ENCODE assay signal across 8 cellular contexts in genomic region chr5:100904259-100904822, GRCh38. TPM values are rescaled to one million over a fixed set of nuclear protein-coding genes. Genes with fewer than 3 reads are reported as not detected.
A peak's percentile ranks its signal among the peaks of the same experiment; 100 is the strongest.
DNase-seq lines count a peak whose midpoint lies in the region; ATAC-seq, FAIRE-seq and TF ChIP-seq lines count a peak whose summit lies in the region.

No MANE protein-coding gene starts in this region.

- peaks cover 73% of the 10 kb centered on the region for H3K27me3 ChIP-seq in GM23338 (ENCODE audit: insufficient read depth)

- peak overlapping the region; percentile 97 for H3K4me2 ChIP-seq in GM23338

- no peaks in the 10 kb centered on the region; the same call in 1 of the 2 replicates for H4K20me1 ChIP-seq in GM23338 (replicated peaks; ENCODE audit: insufficient read depth)

- no peaks in the 10 kb centered on the region for H3K9me3 ChIP-seq in kidney (ENCODE audit: control insufficient read depth in 1 of 2, low read length in 2 of 2)

- peaks cover 50% of the 10 kb centered on the region for H3K27me3 Mint-ChIP-seq in GM23338 (ENCODE audit: insufficient read depth, low read depth, poor library complexity)

- H3K9me3 Mint-ChIP-seq in GM23338, result no peaks in the 10 kb centered on the region

- ATAC-seq in GM23338, result peak; percentile 9

- DNase-seq in GM12864 (ENCODE audit: low read depth), result no peak
- DNase-seq in GM23338 (ENCODE audit: low spot score), result peak; percentile 39
- peak; percentile 72 for DNase-seq in NB4 (ENCODE audit: low read depth)
- peak in 3 of 4 experiments; percentile 0 to 16 (median 13) for DNase-seq in activated naive CD4-positive, alpha-beta T cell (lab: John Stamatoyannopoulos, UW)
- peak; percentile 37 for DNase-seq in kidney
- DNase-seq in stimulated activated naive CD4-positive, alpha-beta T cell treated with Interleukin-2 at 50 U/mL for 16 hours (lab: John Stamatoyannopoulos, UW), result peak; percentile 27
- no peak for DNase-seq in AG08395 (ENCODE audit: low spot score)
- no peak for DNase-seq in NCI-H1105 (lab: John Stamatoyannopoulos, UW)

- H3K27ac Mint-ChIP-seq in GM23338, result no peak overlapping the region

- intact Hi-C loops in kidney (cut with DNase I), result no loop called here

- FAIRE-seq in kidney (lab: Jason Lieb, UNC), result no peak

- peak overlapping the region; percentile 86 for H3K4me3 Mint-ChIP-seq in GM23338

- H3K4me1 ChIP-seq in GM23338 (ENCODE audit: insufficient read depth), result peaks cover 20% of the 10 kb centered on the region
- peaks cover 0 to 5% of the 10 kb centered on the region in 2 donors for H3K4me1 ChIP-seq in kidney (ENCODE audit: control insufficient read depth in 1 of 2, insufficient read depth in 1 of 2, low read depth in 1 of 2, low read length in 2 of 2)

- TF ChIP-seq POLR2A in NB4 (IDR thresholded peaks at IDR 0.05; ENCODE audit: extremely low read depth, insufficient read length), result peak; percentile 20

- no peaks in the 10 kb centered on the region for H3K36me3 ChIP-seq in GM23338 (ENCODE audit: insufficient read depth)
- no peaks in the 10 kb centered on the region for H3K36me3 ChIP-seq in kidney (ENCODE audit: control insufficient read depth in 1 of 2, insufficient read depth in 2 of 2, low read length in 2 of 2)

- H3K4me3 ChIP-seq in GM12864 (ENCODE audit: low read depth, low read length) (peak overlapping the region; percentile 88), GM23338 (peak overlapping the region; percentile 73), NB4 (ENCODE audit: low read depth, low read length) (peak overlapping the region; percentile 100), kidney (ENCODE audit: low read length in 2 of 2) (peak overlapping the region; percentile 52 to 71)

- H3K9me2 ChIP-seq in GM23338 (ENCODE audit: insufficient read depth), result no peaks in the 10 kb centered on the region

- no peaks in the 10 kb centered on the region for H3F3A ChIP-seq in GM23338 (replicated peaks; ENCODE audit: low read depth)

- no peak overlapping the region for H3K27ac ChIP-seq in GM23338 (ENCODE audit: low read depth)
- H3K27ac ChIP-seq in kidney (ENCODE audit: low read depth in 2 of 2, low read length in 2 of 2), result no peak overlapping the region

- TF ChIP-seq CTCF in GM12864 (IDR thresholded peaks at IDR 0.05; ENCODE audit: low read depth, low read length, missing control alignments), result no peak
- TF ChIP-seq CTCF in GM23338 (conservative IDR thresholded peaks at IDR 0.05; ENCODE audit: low read depth in 2 of 2), result no peak
- TF ChIP-seq CTCF in NB4 (IDR thresholded peaks at IDR 0.05; ENCODE audit: low read depth, low read length), result no peak
- TF ChIP-seq CTCF in kidney (IDR thresholded peaks at IDR 0.05; ENCODE audit: borderline replicate concordance, extremely low read depth, insufficient read depth), result no peak

- H3K4me1 Mint-ChIP-seq in GM23338, result peaks cover 32% of the 10 kb centered on the region

- no peaks in the 10 kb centered on the region for H3K79me2 ChIP-seq in GM23338 (replicated peaks; ENCODE audit: insufficient read depth)

- no peaks in the 10 kb centered on the region for H3K36me3 Mint-ChIP-seq in GM23338 (ENCODE audit: low read depth)

- peak overlapping the region; percentile 89 for H2AFZ ChIP-seq in GM23338

- no peak overlapping the region for H3K9ac ChIP-seq in kidney (ENCODE audit: low read length in 2 of 2)

TF ChIP-seq in GM23338, 12 proteins besides CTCF, POLR2A, EP300 and RAD21:
- TF ChIP-seq POLR2AphosphoS5 (IDR thresholded peaks at IDR 0.05; ENCODE audit: low read depth), result no peak
- TF ChIP-seq ZNF114 (CRISPR knock-in tag; IDR thresholded peaks at IDR 0.05), result no peak

RNA-seq across cellular contexts. Expression of gene ST8SIA4, which starts 1.3 kb away (rescaled TPM):
- 0.28 and 1.3 TPM in 2 replicates for total RNA-seq in GM23338 (2014; rRNA removed; shearing (Covaris generic))
- polyA plus RNA-seq in GM23338 (2016; fragmentation: Nextera tagmentation; extraction: Ambion mirVana) (0.11 and 0.35 TPM in 2 replicates), kidney (ENCODE audit: insufficient read depth, low read depth, low replicate concordance) (0.69 TPM)
- 11.6 TPM for total RNA-seq in kidney

Comparison
In these comparisons a context has a peak if more than half of its experiments do, and no peak if none do; other contexts are left out.
1. DNase-seq: peak in GM23338 (single experiment), NB4 (single experiment), activated naive CD4-positive, alpha-beta T cell (3 of 4), kidney (single experiment) and stimulated activated naive CD4-positive, alpha-beta T cell treated with Interleukin-2 at 50 U/mL for 16 hours (single experiment); none in GM12864 (single experiment), AG08395 (single experiment) and NCI-H1105 (single experiment).
2. Peak in every context shown above with its lines, with median percentiles within 50 percentile points of each other: H3K4me3 ChIP-seq.